In the genomic region with DNA sequence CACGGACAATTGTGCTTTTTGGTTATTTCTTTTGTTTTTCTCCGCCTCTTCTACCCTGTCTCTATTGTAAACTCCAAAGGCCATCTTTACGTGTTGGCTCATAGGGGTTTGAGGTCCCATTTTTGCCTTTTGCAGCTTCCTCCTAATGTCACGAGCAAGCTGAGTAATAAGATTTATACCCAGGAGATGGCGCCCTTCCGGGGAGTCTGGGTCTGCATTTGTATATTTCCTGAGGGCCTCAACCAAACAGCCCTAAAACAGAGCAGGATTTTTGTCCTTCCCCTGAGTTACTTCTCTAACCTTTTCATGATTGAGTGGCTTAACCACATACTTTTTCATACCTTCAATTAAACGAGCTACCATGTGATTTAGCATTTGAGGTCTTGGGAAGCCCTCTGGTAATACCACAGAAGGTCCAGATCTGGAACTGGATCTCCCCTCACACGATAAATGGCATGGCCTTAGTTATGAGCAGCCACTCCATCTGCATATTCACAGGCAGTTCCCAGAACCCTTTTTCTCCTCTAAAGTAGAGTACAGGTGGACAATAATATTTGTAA, we compare ENCODE assay signal across 9 cellular contexts. TPM values are rescaled to one million over a fixed set of nuclear protein-coding genes. Genes with fewer than 3 reads are reported as not detected.
DNase-seq lines count a peak whose midpoint lies in the region; ATAC-seq and TF ChIP-seq lines count a peak whose summit lies in the region.
"Had no signal": no experiment of that assay in that cellular context is flagged by ENCODE, and none has a peak within 500 bp of the region (broad histone marks: within the 10 kb centered on the region; RNA-seq: fewer than 3 reads in every experiment).

No MANE protein-coding gene starts in this region.

- H3K27ac ChIP-seq in RWPE2 (ENCODE audit: poor library complexity, severe bottlenecking) = no peak overlapping the region

- CTCF ChIA-PET in AG04449 (lab: Yijun Ruan, JAX) = interaction anchor here (0.7 to 3.1 kb wide), 22 partner anchors 9 to 419 kb away, joined by 3 to 36 read pairs (median 4); no protein-coding TSS in a partner anchor

- POLR2A ChIA-PET in AG04449 (lab: Yijun Ruan, JAX) = no interaction called here

- DNase-seq in AG04449 (ENCODE audit: low read depth, low spot score) (no peak), GM06990 (ENCODE audit: extremely low read depth, insufficient read length) (no peak), RWPE2 (ENCODE audit: low spot score) (no peak), epithelial cell of proximal tubule (ENCODE audit: low read depth) (no peak), NCI-H1436 (lab: John Stamatoyannopoulos, UW) (no peak), SK-N-DZ (ENCODE audit: low spot score) (no peak)
- DNase-seq: nephron progenitor cell had no signal

- H3K27me3 ChIP-seq in GM06990 (replicated peaks; ENCODE audit: control insufficient read depth, insufficient read depth, low read length) (no peaks in the 10 kb centered on the region), RWPE2 (ENCODE audit: insufficient read depth, poor library complexity, severe bottlenecking) (no peaks in the 10 kb centered on the region)

- TF ChIP-seq CTCF in AG04449 (IDR thresholded peaks at IDR 0.05; ENCODE audit: insufficient read depth, low read length, missing control alignments) (peak; percentile 18), GM06990 (IDR thresholded peaks at IDR 0.05; ENCODE audit: insufficient read depth, low read length, poor library complexity, severe bottlenecking) (peak; percentile 26), RWPE2 (IDR thresholded peaks at IDR 0.05; ENCODE audit: poor library complexity, severe bottlenecking) (peak; percentile 25), epithelial cell of proximal tubule (conservative IDR thresholded peaks at IDR 0.05; ENCODE audit: low read depth, low read length) (peak; percentile 57)

- no peak for ATAC-seq in RWPE2 (ENCODE audit: low read depth)
- ATAC-seq in GM18498 (IDR thresholded peaks at IDR 0.05; ENCODE audit: unreplicated experiment) = no peak
- ATAC-seq in HG03432 (IDR thresholded peaks at IDR 0.05; ENCODE audit: unreplicated experiment) = no peak

- no peaks in the 10 kb centered on the region for H3K4me1 ChIP-seq in RWPE2 (ENCODE audit: insufficient read depth, poor library complexity, severe bottlenecking)

- no peaks in the 10 kb centered on the region for H3K36me3 ChIP-seq in GM06990 (ENCODE audit: control insufficient read depth, insufficient read depth, low read length)
- H3K36me3 ChIP-seq in RWPE2 (ENCODE audit: low read depth) = no peaks in the 10 kb centered on the region

- no peak overlapping the region for H3K4me3 ChIP-seq in AG04449 (ENCODE audit: low read depth, low read length)
- no peak overlapping the region for H3K4me3 ChIP-seq in GM06990 (replicated peaks; ENCODE audit: low read depth, low read length)
- no peak overlapping the region for H3K4me3 ChIP-seq in RWPE2 (ENCODE audit: severe bottlenecking)
- no peak overlapping the region for H3K4me3 ChIP-seq in epithelial cell of proximal tubule (ENCODE audit: low read depth, low read length)

- no peaks in the 10 kb centered on the region for H3K9me3 ChIP-seq in RWPE2 (ENCODE audit: severe bottlenecking)

RNA-seq across cellular contexts. Expression of a gene that starts 11.2 kb away (rescaled TPM):
- 0.63 TPM in 1 of 2 replicates, not detected in the other for total RNA-seq in epithelial cell of proximal tubule
- not detected in 2 replicates for polyA plus RNA-seq in SK-N-DZ (2014; cell fraction: cytosol; rRNA removed)
- polyA plus RNA-seq in SK-N-DZ (2014; cell fraction: nucleus; rRNA removed) = 0.29 and 0.99 TPM in 2 replicates

RNA-seq across cellular contexts. Expression of a gene that starts 49.6 kb away (rescaled TPM):
- 26.6 and 32.4 TPM in 2 replicates for total RNA-seq in epithelial cell of proximal tubule
- 49.8 and 59.0 TPM in 2 replicates for polyA plus RNA-seq in SK-N-DZ (2014; cell fraction: cytosol; rRNA removed)
- 121 and 131 TPM in 2 replicates for polyA plus RNA-seq in SK-N-DZ (2014; cell fraction: nucleus; rRNA removed)
